Comparison of ENCODE assay signal across 1 cellular context in genomic region chr1:150409504-150410362, GRCh38.
TF ChIP-seq lines count a peak whose summit lies in the region.

No MANE protein-coding gene starts in this region.

TF ChIP-seq in H1, 55 proteins besides CTCF, POLR2A, EP300 and RAD21:
- no peak for TF ChIP-seq MAFK (IDR thresholded peaks at IDR 0.05; ENCODE audit: low read depth, low read length)
